ENCODE assay signal across 20 cellular contexts in the genomic region with DNA sequence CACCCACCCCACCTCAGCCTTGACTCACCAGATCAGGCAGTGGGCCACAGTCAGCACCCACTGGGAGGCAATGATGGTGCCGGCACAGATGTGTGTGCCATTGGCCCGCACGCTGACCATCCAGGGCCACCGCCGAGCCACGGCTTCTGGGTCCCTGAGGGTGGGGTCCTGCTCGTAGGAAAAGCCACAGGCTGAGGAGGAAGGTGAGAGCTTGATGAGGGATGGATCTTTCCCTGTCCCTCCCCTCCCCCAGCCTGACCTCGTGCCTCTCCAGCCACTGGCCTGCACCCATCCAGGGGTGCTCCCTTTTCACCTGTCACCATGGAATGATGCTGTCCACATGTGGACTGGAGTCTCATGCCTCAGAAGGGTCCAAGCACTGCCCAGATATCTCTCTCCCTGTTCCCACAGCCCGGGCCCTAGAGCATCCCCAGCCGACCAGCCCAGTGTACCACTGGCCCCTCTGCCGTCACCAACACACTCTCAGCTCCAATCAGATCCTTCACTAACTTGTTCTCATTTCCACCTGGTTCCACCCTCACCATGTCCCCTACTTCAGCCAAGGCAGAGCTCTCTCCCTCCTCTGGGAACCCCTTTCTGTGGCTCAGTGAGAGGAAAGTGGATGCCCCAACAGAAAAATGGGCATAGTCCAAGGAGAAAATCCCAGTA. TPM values are rescaled to one million over a fixed set of nuclear protein-coding genes. Genes with fewer than 3 reads are reported as not detected.
"Had no signal": no experiment of that assay in that cellular context is flagged by ENCODE, and none has a peak within 500 bp of the region (broad histone marks: within the 10 kb centered on the region; RNA-seq: fewer than 3 reads in every experiment).

No MANE protein-coding gene starts in this region.

- H3K27me3 ChIP-seq: ovary had no signal

- DNase-seq: activated CD4-positive, alpha-beta T cell treated with anti-CD3 and anti-CD28 coated beads for 4 hours; activated T-cell treated with anti-CD3 and anti-CD28 coated beads for 4 hours; amniotic stem cell; brain microvascular endothelial cell; esophagus squamous epithelium; foreskin fibroblast; glutamatergic neuron; left colon; SK-N-SH; stimulated activated naive B cell treated with anti-CD40 and anti-IgM and Interleukin-4, amounts not matched to agents 10 μg/mL and 1 μg/mL and 100 μg/mL, for 72 hours; substantia nigra; T-helper 1 cell; trophoblast cell had no signal

- ATAC-seq: activated naive CD4-positive, alpha-beta T cell treated with anti-CD3 and anti-CD28 coated beads, Interleukin-2, amount 50 U/mL, for 72 hours; left colon; stimulated activated naive B cell treated with anti-CD40 and anti-IgM and Interleukin-4, amounts not matched to agents 10 μg/mL and 1 μg/mL and 100 μg/mL, for 72 hours had no signal

- H3K36me3 ChIP-seq: brain microvascular endothelial cell, esophagus squamous epithelium, ovary had no signal

- H3K27ac ChIP-seq: brain microvascular endothelial cell, esophagus squamous epithelium, ovary, skin epidermis had no signal

- H3K4me3 ChIP-seq: esophagus squamous epithelium, ovary, skin epidermis had no signal

- H3K36me3 Mint-ChIP-seq: activated naive CD4-positive, alpha-beta T cell treated with anti-CD3 and anti-CD28 coated beads, Interleukin-2, amount 50 U/mL, for 72 hours; memory B cell; natural killer cell treated with Interleukin-12 subunit alpha and Interleukin-12 subunit beta and Interleukin-15 and Interleukin-18, amount 100 ng/mL, for 72 hours; stimulated activated naive B cell treated with anti-CD40 and anti-IgM and Interleukin-4, amounts not matched to agents 10 μg/mL and 1 μg/mL and 100 μg/mL, for 72 hours had no signal

- H3K9me3 Mint-ChIP-seq: activated naive CD4-positive, alpha-beta T cell treated with anti-CD3 and anti-CD28 coated beads, Interleukin-2, amount 50 U/mL, for 72 hours; memory B cell; natural killer cell treated with Interleukin-12 subunit alpha and Interleukin-12 subunit beta and Interleukin-15 and Interleukin-18, amount 100 ng/mL, for 72 hours; stimulated activated naive B cell treated with anti-CD40 and anti-IgM and Interleukin-4, amounts not matched to agents 10 μg/mL and 1 μg/mL and 100 μg/mL, for 72 hours had no signal

- H3K27ac Mint-ChIP-seq: activated naive CD4-positive, alpha-beta T cell treated with anti-CD3 and anti-CD28 coated beads, Interleukin-2, amount 50 U/mL, for 72 hours; memory B cell; natural killer cell treated with Interleukin-12 subunit alpha and Interleukin-12 subunit beta and Interleukin-15 and Interleukin-18, amount 100 ng/mL, for 72 hours; stimulated activated naive B cell treated with anti-CD40 and anti-IgM and Interleukin-4, amounts not matched to agents 10 μg/mL and 1 μg/mL and 100 μg/mL, for 72 hours had no signal

- H3K4me3 Mint-ChIP-seq: memory B cell; natural killer cell treated with Interleukin-12 subunit alpha and Interleukin-12 subunit beta and Interleukin-15 and Interleukin-18, amount 100 ng/mL, for 72 hours; stimulated activated naive B cell treated with anti-CD40 and anti-IgM and Interleukin-4, amounts not matched to agents 10 μg/mL and 1 μg/mL and 100 μg/mL, for 72 hours had no signal

- H3K9me3 ChIP-seq: esophagus squamous epithelium, ovary, SK-N-SH had no signal

RNA-seq across cellular contexts. Expression of gene PRSS50, which starts 2.0 kb away (rescaled TPM):
- total RNA-seq: activated naive CD4-positive, alpha-beta T cell treated with anti-CD3 and anti-CD28 coated beads, Interleukin-2, amount 50 U/mL, for 72 hours; dermis microvascular lymphatic vessel endothelial cell; left colon; natural killer cell treated with Interleukin-12 subunit alpha and Interleukin-12 subunit beta and Interleukin-15 and Interleukin-18, amount 100 ng/mL, for 72 hours; renal cortical epithelial cell had no signal
- polyA plus RNA-seq: SK-N-SH had no signal

RNA-seq across cellular contexts. Expression of gene TMIE, which starts 14.4 kb away (rescaled TPM):
- total RNA-seq: natural killer cell treated with Interleukin-12 subunit alpha and Interleukin-12 subunit beta and Interleukin-15 and Interleukin-18, amount 100 ng/mL, for 72 hours had no signal
